ENCODE assay signal across 8 cellular contexts in genomic region chr6:25137497-25137896, GRCh38.
DNase-seq lines count a peak whose midpoint lies in the region; ATAC-seq and TF ChIP-seq lines count a peak whose summit lies in the region.

No MANE protein-coding gene starts in this region.

- H3K27me3 ChIP-seq in right cardiac atrium (ENCODE audit: control insufficient read depth, insufficient read depth) (no peaks in the 10 kb centered on the region), thymus (ENCODE audit: control insufficient read depth, insufficient read depth) (no peaks in the 10 kb centered on the region), endodermal cell (ENCODE audit: control insufficient read depth, insufficient read depth, low read length, poor library complexity, severe bottlenecking) (no peaks in the 10 kb centered on the region)

- WGBS in right cardiac atrium, result 45% methylated on average over 6 of the region's 6 CpGs
- 24% methylated on average over 6 of the region's 6 CpGs for WGBS in thymus
- 92 to 94% methylated on average over 4 to 6 of the region's 6 CpGs for WGBS in endodermal cell (ENCODE audit: insufficient coverage in 1 of 2, insufficient read length in 1 of 2), 2 experiments

- peak overlapping the region; percentile 98 for H3K27ac Mint-ChIP-seq in activated CD4-positive, alpha-beta T cell treated with anti-CD3 and anti-CD28 coated beads, Interleukin-2, amount 10 ng/mL, durations not matched to agents 24 days and 14 days
- H3K27ac Mint-ChIP-seq in activated T-helper 1 cell treated with anti-CD3 and anti-CD28 coated beads, Interleukin-12 subunit alpha, Interleukin-12 subunit beta, Interleukin-2, Interleukin-4 antibody, amounts not matched to agents 30 ng/mL and 10 ng/mL and 1 ng/mL, durations not matched to agents 14 hours and 24 hours and 36 hours, result peak overlapping the region; percentile 97
- no peak overlapping the region for H3K27ac Mint-ChIP-seq in endodermal cell

- H3K4me3 ChIP-seq in right cardiac atrium (ENCODE audit: low read length) (peak overlapping the region; percentile 57), thymus (ENCODE audit: low read length) (peak overlapping the region; percentile 68), endodermal cell (ENCODE audit: low read length) (no peak overlapping the region)

- no peak overlapping the region for H3K9ac ChIP-seq in endodermal cell (ENCODE audit: extremely low read depth, low read length, poor library complexity, severe bottlenecking)

- peak overlapping the region; percentile 92 for H3K4me3 Mint-ChIP-seq in activated CD4-positive, alpha-beta T cell treated with anti-CD3 and anti-CD28 coated beads, Interleukin-2, amount 10 ng/mL, durations not matched to agents 24 days and 14 days
- peak overlapping the region; percentile 90 for H3K4me3 Mint-ChIP-seq in activated T-helper 1 cell treated with anti-CD3 and anti-CD28 coated beads, Interleukin-12 subunit alpha, Interleukin-12 subunit beta, Interleukin-2, Interleukin-4 antibody, amounts not matched to agents 30 ng/mL and 10 ng/mL and 1 ng/mL, durations not matched to agents 14 hours and 24 hours and 36 hours
- no peak overlapping the region for H3K4me3 Mint-ChIP-seq in endodermal cell

- H3K9me3 Mint-ChIP-seq in activated CD4-positive, alpha-beta T cell treated with anti-CD3 and anti-CD28 coated beads, Interleukin-2, amount 10 ng/mL, durations not matched to agents 24 days and 14 days, result peaks cover 10% of the 10 kb centered on the region
- H3K9me3 Mint-ChIP-seq in activated T-helper 1 cell treated with anti-CD3 and anti-CD28 coated beads, Interleukin-12 subunit alpha, Interleukin-12 subunit beta, Interleukin-2, Interleukin-4 antibody, amounts not matched to agents 30 ng/mL and 10 ng/mL and 1 ng/mL, durations not matched to agents 14 hours and 24 hours and 36 hours, result peaks cover 12% of the 10 kb centered on the region
- H3K9me3 Mint-ChIP-seq in endodermal cell, result peaks cover 34% of the 10 kb centered on the region

- H3K36me3 Mint-ChIP-seq in activated CD4-positive, alpha-beta T cell treated with anti-CD3 and anti-CD28 coated beads, Interleukin-2, amount 10 ng/mL, durations not matched to agents 24 days and 14 days (ENCODE audit: low read depth), result peaks cover 67% of the 10 kb centered on the region
- H3K36me3 Mint-ChIP-seq in activated T-helper 1 cell treated with anti-CD3 and anti-CD28 coated beads, Interleukin-12 subunit alpha, Interleukin-12 subunit beta, Interleukin-2, Interleukin-4 antibody, amounts not matched to agents 30 ng/mL and 10 ng/mL and 1 ng/mL, durations not matched to agents 14 hours and 24 hours and 36 hours (ENCODE audit: low read depth), result peaks cover 47% of the 10 kb centered on the region
- peaks cover 4% of the 10 kb centered on the region for H3K36me3 Mint-ChIP-seq in endodermal cell (ENCODE audit: low read depth)

- peak overlapping the region; percentile 95 for H3K27ac ChIP-seq in right cardiac atrium (ENCODE audit: low read length)
- peak overlapping the region; percentile 93 for H3K27ac ChIP-seq in thymus (ENCODE audit: low read depth)
- no peak overlapping the region for H3K27ac ChIP-seq in endodermal cell (ENCODE audit: low read depth, low read length)

- no peak for TF ChIP-seq CTCF in endodermal cell (conservative IDR thresholded peaks at IDR 0.05)

- intact Hi-C loops in activated CD4-positive, alpha-beta T cell treated with anti-CD3 and anti-CD28 coated beads, Interleukin-2, amount 10 ng/mL, durations not matched to agents 24 days and 14 days (cut with micrococcal nuclease), result loop anchor here (1.0 to 10.0 kb wide), 2 partner anchors 18 to 227 kb away; no protein-coding TSS in a partner anchor
- intact Hi-C loops in activated T-helper 1 cell treated with anti-CD3 and anti-CD28 coated beads, Interleukin-12 subunit alpha, Interleukin-12 subunit beta, Interleukin-2, Interleukin-4 antibody, amounts not matched to agents 30 ng/mL and 10 ng/mL and 1 ng/mL, durations not matched to agents 14 hours and 24 hours and 36 hours (cut with micrococcal nuclease), result loop anchor here (5.0 kb wide), 2 partner anchors 230 to 825 kb away; partner anchors contain the start of gene TRIM38
- intact Hi-C loops in right cardiac atrium (cut with DNase I), result no loop called here

- peak; percentile 76 for DNase-seq in activated CD4-positive, alpha-beta T cell treated with anti-CD3 and anti-CD28 coated beads, Interleukin-2, amount 10 ng/mL, durations not matched to agents 24 days and 14 days
- no peak for DNase-seq in activated CD4-positive, alpha-beta T cell treated with anti-CD3 and anti-CD28 coated beads for 48 hours
- DNase-seq in activated T-helper 1 cell treated with anti-CD3 and anti-CD28 coated beads, Interleukin-12 subunit alpha, Interleukin-12 subunit beta, Interleukin-2, Interleukin-4 antibody, amounts not matched to agents 30 ng/mL and 10 ng/mL and 1 ng/mL, durations not matched to agents 14 hours and 24 hours and 36 hours (ENCODE audit: low spot score), result peak; percentile 19
- no peak for DNase-seq in right cardiac atrium
- DNase-seq in SK-N-DZ (ENCODE audit: low spot score), result no peak
- DNase-seq in endodermal cell, result no peak

- peaks cover 6% of the 10 kb centered on the region for H3K36me3 ChIP-seq in thymus (ENCODE audit: control insufficient read depth, insufficient read depth)
- H3K36me3 ChIP-seq in endodermal cell (ENCODE audit: control insufficient read depth, insufficient read depth, low read length), result no peaks in the 10 kb centered on the region

- H3K27me3 Mint-ChIP-seq in activated CD4-positive, alpha-beta T cell treated with anti-CD3 and anti-CD28 coated beads, Interleukin-2, amount 10 ng/mL, durations not matched to agents 24 days and 14 days, result no peaks in the 10 kb centered on the region
- H3K27me3 Mint-ChIP-seq in activated T-helper 1 cell treated with anti-CD3 and anti-CD28 coated beads, Interleukin-12 subunit alpha, Interleukin-12 subunit beta, Interleukin-2, Interleukin-4 antibody, amounts not matched to agents 30 ng/mL and 10 ng/mL and 1 ng/mL, durations not matched to agents 14 hours and 24 hours and 36 hours (ENCODE audit: insufficient read depth), result no peaks in the 10 kb centered on the region
- no peaks in the 10 kb centered on the region for H3K27me3 Mint-ChIP-seq in endodermal cell (ENCODE audit: insufficient read depth)

- H3K9me3 ChIP-seq in right cardiac atrium (ENCODE audit: control insufficient read depth, low read length) (no peaks in the 10 kb centered on the region), thymus (ENCODE audit: control insufficient read depth) (no peaks in the 10 kb centered on the region), endodermal cell (ENCODE audit: control insufficient read depth, low read length) (peaks cover 29% of the 10 kb centered on the region)

- ATAC-seq in right cardiac atrium (peak; percentile 18 to 32), HG03469 (IDR thresholded peaks at IDR 0.05; ENCODE audit: unreplicated experiment) (no peak)

- H3K4me1 ChIP-seq in right cardiac atrium (ENCODE audit: control insufficient read depth, insufficient read depth, low read length) (no peaks in the 10 kb centered on the region), thymus (ENCODE audit: control insufficient read depth, insufficient read depth, low read length) (peaks cover 8% of the 10 kb centered on the region), endodermal cell (ENCODE audit: control insufficient read depth, insufficient read depth, low read length) (no peaks in the 10 kb centered on the region)

- peaks cover 29% of the 10 kb centered on the region for H3K4me1 Mint-ChIP-seq in activated CD4-positive, alpha-beta T cell treated with anti-CD3 and anti-CD28 coated beads, Interleukin-2, amount 10 ng/mL, durations not matched to agents 24 days and 14 days
- peaks cover 41% of the 10 kb centered on the region for H3K4me1 Mint-ChIP-seq in activated T-helper 1 cell treated with anti-CD3 and anti-CD28 coated beads, Interleukin-12 subunit alpha, Interleukin-12 subunit beta, Interleukin-2, Interleukin-4 antibody, amounts not matched to agents 30 ng/mL and 10 ng/mL and 1 ng/mL, durations not matched to agents 14 hours and 24 hours and 36 hours (ENCODE audit: low read depth)
- no peaks in the 10 kb centered on the region for H3K4me1 Mint-ChIP-seq in endodermal cell

Comparison
In these comparisons a context has a peak if more than half of its experiments do, and no peak if none do; other contexts are left out.
1. DNase-seq: peak in activated CD4-positive, alpha-beta T cell treated with anti-CD3 and anti-CD28 coated beads, Interleukin-2, amount 10 ng/mL, durations not matched to agents 24 days and 14 days (single experiment) and activated T-helper 1 cell treated with anti-CD3 and anti-CD28 coated beads, Interleukin-12 subunit alpha, Interleukin-12 subunit beta, Interleukin-2, Interleukin-4 antibody, amounts not matched to agents 30 ng/mL and 10 ng/mL and 1 ng/mL, durations not matched to agents 14 hours and 24 hours and 36 hours (single experiment); none in activated CD4-positive, alpha-beta T cell treated with anti-CD3 and anti-CD28 coated beads for 48 hours (single experiment), right cardiac atrium (0 of 3), SK-N-DZ (single experiment) and endodermal cell (single experiment).
2. intact Hi-C loops: an anchor here in activated CD4-positive, alpha-beta T cell treated with anti-CD3 and anti-CD28 coated beads, Interleukin-2, amount 10 ng/mL, durations not matched to agents 24 days and 14 days (1.0 to 10.0 kb wide) and activated T-helper 1 cell treated with anti-CD3 and anti-CD28 coated beads, Interleukin-12 subunit alpha, Interleukin-12 subunit beta, Interleukin-2, Interleukin-4 antibody, amounts not matched to agents 30 ng/mL and 10 ng/mL and 1 ng/mL, durations not matched to agents 14 hours and 24 hours and 36 hours (5.0 kb wide); none called in right cardiac atrium.